In genomic region chr6:170583736-170584180, GRCh38 we compare ENCODE assay signal across 1 cellular context.
TF ChIP-seq lines count a peak whose summit lies in the region.

No MANE protein-coding gene starts in this region.

TF ChIP-seq in K562, 482 proteins besides CTCF, POLR2A, EP300 and RAD21:
- TF ChIP-seq CBFA2T3 (IDR thresholded peaks at IDR 0.05) (no peak), HBP1 (CRISPR knock-in tag; IDR thresholded peaks at IDR 0.05) (0 out of 2 replicates have a peak, but pooled peaks have one; percentile 59), LCOR (CRISPR knock-in tag; IDR thresholded peaks at IDR 0.05) (peak; percentile 63; the same call in 1 of the 2 replicates), TFAM (CRISPR knock-in tag; conservative IDR thresholded peaks at IDR 0.05) (no peak), SNRNP70 (optimal IDR thresholded peaks at IDR 0.05; ENCODE audit: low read depth, low read length) (no peak), E2F1 (CRISPR knock-in tag; IDR thresholded peaks at IDR 0.05) (0 out of 2 replicates have a peak, but pooled peaks have one; percentile 11), BHLHE40 (IDR thresholded peaks at IDR 0.05; ENCODE audit: low read length) (no peak), CREB1 (IDR thresholded peaks at IDR 0.05) (no peak), CREB1 (CRISPR knock-in tag; IDR thresholded peaks at IDR 0.05) (0 out of 2 replicates have a peak, but pooled peaks have one; percentile 29), FOXJ2 (tag; IDR thresholded peaks at IDR 0.05) (peak; percentile 64; the same call in 1 of the 2 replicates), FOS (IDR thresholded peaks at IDR 0.05; ENCODE audit: extremely low read depth, insufficient read length) (no peak), ZBTB40 (IDR thresholded peaks at IDR 0.05) (0 out of 2 replicates have a peak, but pooled peaks have one; percentile 19), ZBTB40 (CRISPR knock-in tag; IDR thresholded peaks at IDR 0.05) (no peak), CBFB (CRISPR knock-in tag; IDR thresholded peaks at IDR 0.05) (no peak), MYC (IDR thresholded peaks at IDR 0.05; ENCODE audit: low read depth, low read length) (no peak), MYC (CRISPR knock-in tag; IDR thresholded peaks at IDR 0.05; ENCODE audit: borderline replicate concordance, low read depth) (peak; percentile 29; the same call in 1 of the 2 replicates)
- TF ChIP-seq, protein P1, sequence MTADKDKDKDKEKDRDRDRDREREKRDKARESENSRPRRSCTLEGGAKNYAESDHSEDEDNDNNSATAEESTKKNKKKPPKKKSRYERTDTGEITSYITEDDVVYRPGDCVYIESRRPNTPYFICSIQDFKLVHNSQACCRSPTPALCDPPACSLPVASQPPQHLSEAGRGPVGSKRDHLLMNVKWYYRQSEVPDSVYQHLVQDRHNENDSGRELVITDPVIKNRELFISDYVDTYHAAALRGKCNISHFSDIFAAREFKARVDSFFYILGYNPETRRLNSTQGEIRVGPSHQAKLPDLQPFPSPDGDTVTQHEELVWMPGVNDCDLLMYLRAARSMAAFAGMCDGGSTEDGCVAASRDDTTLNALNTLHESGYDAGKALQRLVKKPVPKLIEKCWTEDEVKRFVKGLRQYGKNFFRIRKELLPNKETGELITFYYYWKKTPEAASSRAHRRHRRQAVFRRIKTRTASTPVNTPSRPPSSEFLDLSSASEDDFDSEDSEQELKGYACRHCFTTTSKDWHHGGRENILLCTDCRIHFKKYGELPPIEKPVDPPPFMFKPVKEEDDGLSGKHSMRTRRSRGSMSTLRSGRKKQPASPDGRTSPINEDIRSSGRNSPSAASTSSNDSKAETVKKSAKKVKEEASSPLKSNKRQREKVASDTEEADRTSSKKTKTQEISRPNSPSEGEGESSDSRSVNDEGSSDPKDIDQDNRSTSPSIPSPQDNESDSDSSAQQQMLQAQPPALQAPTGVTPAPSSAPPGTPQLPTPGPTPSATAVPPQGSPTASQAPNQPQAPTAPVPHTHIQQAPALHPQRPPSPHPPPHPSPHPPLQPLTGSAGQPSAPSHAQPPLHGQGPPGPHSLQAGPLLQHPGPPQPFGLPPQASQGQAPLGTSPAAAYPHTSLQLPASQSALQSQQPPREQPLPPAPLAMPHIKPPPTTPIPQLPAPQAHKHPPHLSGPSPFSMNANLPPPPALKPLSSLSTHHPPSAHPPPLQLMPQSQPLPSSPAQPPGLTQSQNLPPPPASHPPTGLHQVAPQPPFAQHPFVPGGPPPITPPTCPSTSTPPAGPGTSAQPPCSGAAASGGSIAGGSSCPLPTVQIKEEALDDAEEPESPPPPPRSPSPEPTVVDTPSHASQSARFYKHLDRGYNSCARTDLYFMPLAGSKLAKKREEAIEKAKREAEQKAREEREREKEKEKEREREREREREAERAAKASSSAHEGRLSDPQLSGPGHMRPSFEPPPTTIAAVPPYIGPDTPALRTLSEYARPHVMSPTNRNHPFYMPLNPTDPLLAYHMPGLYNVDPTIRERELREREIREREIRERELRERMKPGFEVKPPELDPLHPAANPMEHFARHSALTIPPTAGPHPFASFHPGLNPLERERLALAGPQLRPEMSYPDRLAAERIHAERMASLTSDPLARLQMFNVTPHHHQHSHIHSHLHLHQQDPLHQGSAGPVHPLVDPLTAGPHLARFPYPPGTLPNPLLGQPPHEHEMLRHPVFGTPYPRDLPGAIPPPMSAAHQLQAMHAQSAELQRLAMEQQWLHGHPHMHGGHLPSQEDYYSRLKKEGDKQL (CRISPR knock-in tag; IDR thresholded peaks at IDR 0.05; ENCODE audit: borderline replicate concordance) = no peak
- TF ChIP-seq, protein P2, sequence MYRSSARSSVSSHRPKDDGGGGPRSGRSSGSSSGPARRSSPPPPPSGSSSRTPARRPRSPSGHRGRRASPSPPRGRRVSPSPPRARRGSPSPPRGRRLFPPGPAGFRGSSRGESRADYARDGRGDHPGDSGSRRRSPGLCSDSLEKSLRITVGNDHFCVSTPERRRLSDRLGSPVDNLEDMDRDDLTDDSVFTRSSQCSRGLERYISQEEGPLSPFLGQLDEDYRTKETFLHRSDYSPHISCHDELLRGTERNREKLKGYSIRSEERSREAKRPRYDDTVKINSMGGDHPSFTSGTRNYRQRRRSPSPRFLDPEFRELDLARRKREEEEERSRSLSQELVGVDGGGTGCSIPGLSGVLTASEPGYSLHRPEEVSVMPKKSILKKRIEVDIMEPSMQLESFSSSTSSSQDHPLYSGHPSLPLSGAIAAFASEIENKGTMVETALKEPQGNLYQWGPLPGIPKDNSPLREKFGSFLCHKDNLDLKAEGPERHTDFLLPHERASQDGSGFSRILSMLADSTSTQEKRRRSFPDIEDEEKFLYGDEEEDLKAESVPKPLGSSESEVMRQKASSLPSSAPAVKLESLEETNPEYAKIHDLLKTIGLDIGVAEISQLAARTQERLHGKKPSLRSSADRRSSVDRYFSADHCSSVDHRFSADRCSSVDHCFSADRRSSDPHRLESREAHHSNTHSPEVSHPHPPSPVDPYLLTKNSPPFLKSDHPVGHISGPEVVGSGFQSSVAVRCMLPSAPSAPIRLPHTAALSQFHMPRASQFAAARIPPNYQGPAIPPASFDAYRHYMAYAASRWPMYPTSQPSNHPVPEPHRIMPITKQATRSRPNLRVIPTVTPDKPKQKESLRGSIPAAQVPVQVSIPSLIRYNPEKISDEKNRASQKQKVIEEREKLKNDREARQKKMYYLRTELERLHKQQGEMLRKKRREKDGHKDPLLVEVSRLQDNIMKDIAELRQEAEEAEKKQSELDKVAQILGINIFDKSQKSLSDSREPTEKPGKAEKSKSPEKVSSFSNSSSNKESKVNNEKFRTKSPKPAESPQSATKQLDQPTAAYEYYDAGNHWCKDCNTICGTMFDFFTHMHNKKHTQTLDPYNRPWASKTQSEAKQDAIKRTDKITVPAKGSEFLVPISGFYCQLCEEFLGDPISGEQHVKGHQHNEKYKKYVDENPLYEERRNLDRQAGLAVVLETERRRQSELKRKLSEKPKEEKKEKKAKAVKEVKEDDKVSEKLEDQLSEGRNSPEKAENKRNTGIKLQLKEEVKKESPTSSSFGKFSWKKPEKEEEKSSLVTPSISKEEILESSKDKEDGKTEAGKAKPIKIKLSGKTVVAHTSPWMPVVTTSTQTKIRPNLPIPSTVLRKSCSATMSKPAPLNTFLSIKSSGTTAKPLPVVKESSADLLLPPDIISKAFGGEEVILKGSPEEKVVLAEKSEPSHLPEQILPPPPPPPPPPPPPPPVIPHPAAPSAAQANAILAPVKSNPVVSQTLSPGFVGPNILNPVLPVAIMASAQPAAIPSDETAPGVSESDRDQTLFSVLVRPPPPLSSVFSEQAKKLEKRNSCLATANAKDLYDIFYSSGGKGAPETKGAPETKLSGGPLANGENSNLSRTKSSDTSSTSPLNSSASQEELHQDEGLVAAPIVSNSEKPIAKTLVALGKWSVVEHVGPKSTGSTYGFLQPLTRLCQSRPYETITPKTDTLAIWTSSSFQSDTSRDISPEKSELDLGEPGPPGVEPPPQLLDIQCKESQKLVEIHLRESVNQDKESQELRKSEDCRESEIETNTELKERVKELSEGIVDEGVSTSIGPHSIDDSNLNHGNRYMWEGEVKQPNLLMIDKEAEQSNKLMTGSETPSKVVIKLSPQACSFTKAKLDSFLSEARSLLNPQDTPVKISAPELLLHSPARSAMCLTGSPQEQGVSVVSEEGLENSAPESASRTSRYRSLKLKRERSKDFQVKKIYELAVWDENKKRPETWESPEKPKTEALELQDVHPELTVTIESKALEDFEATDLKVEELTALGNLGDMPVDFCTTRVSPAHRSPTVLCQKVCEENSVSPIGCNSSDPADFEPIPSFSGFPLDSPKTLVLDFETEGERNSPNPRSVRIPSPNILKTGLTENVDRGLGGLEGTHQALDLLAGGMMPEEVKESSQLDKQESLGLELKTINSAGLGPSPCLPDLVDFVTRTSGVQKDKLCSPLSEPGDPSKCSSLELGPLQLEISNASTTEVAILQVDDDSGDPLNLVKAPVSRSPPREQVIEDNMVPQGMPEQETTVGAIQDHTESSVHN (IDR thresholded peaks at IDR 0.05; ENCODE audit: borderline replicate concordance in 1 of 2, low read depth in 1 of 2) = no peak
